Comparison of ENCODE assay signal across 23 cellular contexts in genomic region chr2:119486886-119487285, GRCh38. TPM values are rescaled to one million over a fixed set of nuclear protein-coding genes. Genes with fewer than 3 reads are reported as not detected.
DNase-seq lines count a peak whose midpoint lies in the region; ATAC-seq, FAIRE-seq and TF ChIP-seq lines count a peak whose summit lies in the region.
"Had no signal": no experiment of that assay in that cellular context is flagged by ENCODE, and none has a peak within 500 bp of the region (broad histone marks: within the 10 kb centered on the region; RNA-seq: fewer than 3 reads in every experiment).

No MANE protein-coding gene starts in this region.

- H3K4me3 ChIP-seq in heart right ventricle (no peak overlapping the region), endodermal cell (ENCODE audit: low read length) (no peak overlapping the region), mesenchymal stem cell (ENCODE audit: insufficient read depth in 1 of 2, low read depth in 1 of 2, low read length in 2 of 2) (no peak overlapping the region)
- H3K4me3 ChIP-seq: K562, sigmoid colon had no signal

- H2BK15ac ChIP-seq in mesenchymal stem cell (ENCODE audit: low read depth, poor library complexity, severe bottlenecking): no peak overlapping the region

- H3K27ac Mint-ChIP-seq in endodermal cell (no peak overlapping the region), T-cell (no peak overlapping the region)
- H3K27ac Mint-ChIP-seq: activated T-cell treated with anti-CD3 and anti-CD28 coated beads, Interleukin-2, amount 50 U/mL, for 72 hours; stimulated activated effector memory CD8-positive, alpha-beta T cell treated with anti-CD3 and anti-CD28 coated beads, Interleukin-12 subunit alpha, Interleukin-12 subunit beta, amount 100 ng/mL, for 72 hours had no signal

- DNase-seq in heart right ventricle (no peak), Right ventricle myocardium superior (no peak), endodermal cell (no peak), mesenchymal stem cell (no peak), urothelium cell line (ENCODE audit: low spot score) (no peak), T-cell (no peak)
- DNase-seq: activated CD4-positive, alpha-beta T cell treated with anti-CD3 and anti-CD28 coated beads, Interleukin-2, amount 50 U/mL, for 4 hours; activated T-cell treated with anti-CD3 and anti-CD28 coated beads, Interleukin-2, amount 50 U/mL, for 72 hours; amygdala; effector CD8-positive, alpha-beta T cell; foreskin melanocyte; H7; naive B cell; NCI-H1436 treated with DMSO at 0.1 percent for 48 hours; sigmoid colon had no signal

- peak; percentile 70 for FAIRE-seq in urothelium cell line (lab: Jason Lieb, UNC)
- FAIRE-seq: K562, TTC549 had no signal

- H3K4me1 Mint-ChIP-seq in endodermal cell: peaks cover 53% of the 10 kb centered on the region
- no peaks in the 10 kb centered on the region for H3K4me1 Mint-ChIP-seq in T-cell
- H3K4me1 Mint-ChIP-seq: naive B cell; stimulated activated effector memory CD8-positive, alpha-beta T cell treated with anti-CD3 and anti-CD28 coated beads, Interleukin-12 subunit alpha, Interleukin-12 subunit beta, amount 100 ng/mL, for 72 hours had no signal

- no peak overlapping the region for H3K14ac ChIP-seq in mesenchymal stem cell (ENCODE audit: low read length in 2 of 2)

- H3K4me3 Mint-ChIP-seq in endodermal cell (peak overlapping the region; percentile 8), T-cell (no peak overlapping the region)
- H3K4me3 Mint-ChIP-seq: activated T-cell treated with anti-CD3 and anti-CD28 coated beads, Interleukin-2, amount 50 U/mL, for 72 hours; naive B cell; stimulated activated effector memory CD8-positive, alpha-beta T cell treated with anti-CD3 and anti-CD28 coated beads, Interleukin-12 subunit alpha, Interleukin-12 subunit beta, amount 100 ng/mL, for 72 hours had no signal

- CTCF ChIA-PET in T-cell (lab: Charles Lee): interaction anchor here in 1 of 2 donors (0.9 to 1.0 kb wide), 2 partner anchors 10 to 1106 kb away, joined by 3 read pairs; no protein-coding TSS in a partner anchor

- H3K23ac ChIP-seq in mesenchymal stem cell (ENCODE audit: low read length in 2 of 2): no peak overlapping the region

- no peak overlapping the region for H2BK120ac ChIP-seq in mesenchymal stem cell (ENCODE audit: low read depth, low read length)

- H3K9ac ChIP-seq in endodermal cell (ENCODE audit: extremely low read depth, low read length, poor library complexity, severe bottlenecking) (no peak overlapping the region), mesenchymal stem cell (ENCODE audit: low read length) (no peak overlapping the region)

- H2AK5ac ChIP-seq in mesenchymal stem cell (ENCODE audit: low read length, severe bottlenecking): no peak overlapping the region

- H3K4me2 ChIP-seq in mesenchymal stem cell (ENCODE audit: low read length, poor library complexity, severe bottlenecking): no peak overlapping the region

- no peak overlapping the region for H3K18ac ChIP-seq in mesenchymal stem cell (ENCODE audit: low read depth in 1 of 2, low read length in 2 of 2)

- no peak overlapping the region for H4K91ac ChIP-seq in mesenchymal stem cell (ENCODE audit: low read length)

- no peak overlapping the region for H3K4ac ChIP-seq in mesenchymal stem cell (ENCODE audit: low read depth in 1 of 2, low read length in 2 of 2)

- H3K4me1 ChIP-seq in heart right ventricle: peaks cover 7 to 98% (median 61%) of the 10 kb centered on the region in 9 donors
- peaks cover 27% of the 10 kb centered on the region for H3K4me1 ChIP-seq in endodermal cell (ENCODE audit: control insufficient read depth, insufficient read depth, low read length)
- peaks cover 73% of the 10 kb centered on the region for H3K4me1 ChIP-seq in mesenchymal stem cell (ENCODE audit: control insufficient read depth, insufficient read depth, low read depth, low read length)

- peaks cover 1% of the 10 kb centered on the region for H3K79me1 ChIP-seq in mesenchymal stem cell (replicated peaks; ENCODE audit: low read length, poor library complexity, severe bottlenecking)

- no peak overlapping the region for H4K8ac ChIP-seq in mesenchymal stem cell (ENCODE audit: low read length)

- H3K27ac ChIP-seq in heart right ventricle (peak overlapping the region; percentile 42 to 89 (median 74)), endodermal cell (ENCODE audit: low read depth, low read length) (no peak overlapping the region), mesenchymal stem cell (ENCODE audit: low read length, poor library complexity, severe bottlenecking) (peak overlapping the region; percentile 61)
- H3K27ac ChIP-seq: sigmoid colon had no signal

- H3K9me3 ChIP-seq in heart right ventricle (no peaks in the 10 kb centered on the region), endodermal cell (ENCODE audit: control insufficient read depth, low read length) (no peaks in the 10 kb centered on the region), mesenchymal stem cell (ENCODE audit: control insufficient read depth, low read length) (no peaks in the 10 kb centered on the region)
- H3K9me3 ChIP-seq: sigmoid colon had no signal

- H2AFZ ChIP-seq in mesenchymal stem cell (ENCODE audit: low read depth, low read length): no peak overlapping the region

- no peak overlapping the region for H2BK5ac ChIP-seq in mesenchymal stem cell (ENCODE audit: low read depth, low read length, poor library complexity, severe bottlenecking)

- WGBS in heart right ventricle, 2 donors: 23 to 37% methylated on average over 7 of the region's 7 CpGs
- 93% methylated on average over 7 of the region's 7 CpGs for WGBS in endodermal cell (ENCODE audit: insufficient coverage in 1 of 2, insufficient read length in 1 of 2), 2 experiments
- WGBS in mesenchymal stem cell: 80% methylated on average over 7 of the region's 7 CpGs

- intact Hi-C loops in heart right ventricle (cut with DNase I) (loop anchor here in 1 of 10 donors (10.0 kb wide), 1 partner anchor 172 kb away; no protein-coding TSS in a partner anchor), Right ventricle myocardium superior (cut with DNase I) (no loop called here)

- H3K9me3 Mint-ChIP-seq in endodermal cell (no peaks in the 10 kb centered on the region), T-cell (no peaks in the 10 kb centered on the region)
- H3K9me3 Mint-ChIP-seq: activated T-cell treated with anti-CD3 and anti-CD28 coated beads, Interleukin-2, amount 50 U/mL, for 72 hours; naive B cell; stimulated activated effector memory CD8-positive, alpha-beta T cell treated with anti-CD3 and anti-CD28 coated beads, Interleukin-12 subunit alpha, Interleukin-12 subunit beta, amount 100 ng/mL, for 72 hours had no signal

- TF ChIP-seq CTCF in heart right ventricle (IDR thresholded peaks at IDR 0.05) (no peak), endodermal cell (conservative IDR thresholded peaks at IDR 0.05) (no peak)

- H2BK12ac ChIP-seq in mesenchymal stem cell (ENCODE audit: low read length in 2 of 2): no peak overlapping the region

- H3K36me3 ChIP-seq in heart right ventricle (no peaks in the 10 kb centered on the region), endodermal cell (ENCODE audit: control insufficient read depth, insufficient read depth, low read length) (no peaks in the 10 kb centered on the region), mesenchymal stem cell (ENCODE audit: control insufficient read depth in 1 of 2, insufficient read depth in 2 of 2, low read depth in 1 of 2, low read length in 2 of 2) (no peaks in the 10 kb centered on the region)
- H3K36me3 ChIP-seq: sigmoid colon had no signal

- H3K36me3 Mint-ChIP-seq in endodermal cell (ENCODE audit: low read depth) (no peaks in the 10 kb centered on the region), T-cell (no peaks in the 10 kb centered on the region)
- H3K36me3 Mint-ChIP-seq: naive B cell; stimulated activated effector memory CD8-positive, alpha-beta T cell treated with anti-CD3 and anti-CD28 coated beads, Interleukin-12 subunit alpha, Interleukin-12 subunit beta, amount 100 ng/mL, for 72 hours had no signal

- POLR2A ChIA-PET in T-cell (lab: Charles Lee): no interaction called here

- ATAC-seq in heart right ventricle (peak in 1 of 8 donors; percentile 13), Right ventricle myocardium superior (ENCODE audit: poor library complexity) (no peak), GM19455 (IDR thresholded peaks at IDR 0.05; ENCODE audit: unreplicated experiment) (no peak), GM18861 (IDR thresholded peaks at IDR 0.05; ENCODE audit: unreplicated experiment) (no peak), T-cell (replicated peaks in 1 of 4) (no peak)
- ATAC-seq: activated T-cell treated with anti-CD3 and anti-CD28 coated beads, Interleukin-2, amount 50 U/mL, for 72 hours; K562; stimulated activated effector memory CD8-positive, alpha-beta T cell treated with anti-CD3 and anti-CD28 coated beads, Interleukin-12 subunit alpha, Interleukin-12 subunit beta, amount 100 ng/mL, for 72 hours had no signal

- H3K27me3 Mint-ChIP-seq in endodermal cell (ENCODE audit: insufficient read depth) (peaks cover 12% of the 10 kb centered on the region), T-cell (peaks cover 4 to 16% of the 10 kb centered on the region in 2 donors)

- peaks cover 0 to 3% (median 0%) of the 10 kb centered on the region in 7 donors for H3K27me3 ChIP-seq in heart right ventricle
- no peaks in the 10 kb centered on the region for H3K27me3 ChIP-seq in endodermal cell (ENCODE audit: control insufficient read depth, insufficient read depth, low read length, poor library complexity, severe bottlenecking)
- H3K27me3 ChIP-seq in mesenchymal stem cell (ENCODE audit: control insufficient read depth in 1 of 2, insufficient read depth in 1 of 2, low read length in 2 of 2): peaks cover 0 to 70% of the 10 kb centered on the region in 2 experiments
- H3K27me3 ChIP-seq: sigmoid colon had no signal

RNA-seq across cellular contexts. Expression of gene SCTR, which starts 37.4 kb away (rescaled TPM):
- total RNA-seq in heart right ventricle: under 1 TPM in 8 of 10 donors, not detected in 2; 0.36 to 0.94 (median 0.57) TPM
- 1 to 10 TPM in 1 of 2 donors, under 1 TPM in 1; 0.10 to 1.4 TPM for polyA plus RNA-seq in heart right ventricle
- 0.43 TPM for total RNA-seq in Right ventricle myocardium superior
- under 1 TPM; 0.20 to 0.49 TPM for total RNA-seq in endodermal cell
- polyA plus RNA-seq in endodermal cell (2013, experiment 1 of 2): 0.25 TPM
- polyA plus RNA-seq in endodermal cell (2013, experiment 2 of 2): 0.41 TPM
- polyA plus RNA-seq in mesenchymal stem cell (2013, experiment 1 of 2): not detected
- not detected for polyA plus RNA-seq in mesenchymal stem cell (2013, experiment 2 of 2)
- not detected for total RNA-seq in T-cell
- total RNA-seq: A673; activated T-cell treated with anti-CD3 and anti-CD28 coated beads, Interleukin-2, amount 50 U/mL, for 72 hours; H7; K562; NCI-H460; sigmoid colon; ureter had no signal
- polyA plus RNA-seq: K562 had no signal

RNA-seq across cellular contexts. Expression of gene TMEM37, which starts 55.2 kb away (rescaled TPM):
- total RNA-seq in heart right ventricle (1 to 10 TPM in 8 of 10 donors, under 1 TPM in 2; 0.32 to 4.7 (median 2.2) TPM), Right ventricle myocardium superior (2.8 TPM), endodermal cell (10 to 100 TPM; 12.0 to 16.2 TPM), T-cell (under 1 TPM in 2 of 5 donors, not detected in 3; 0.44 to 0.60 TPM)
- 1 to 10 TPM in 1 of 2 donors, under 1 TPM in 1; 0.78 to 1.2 TPM for polyA plus RNA-seq in heart right ventricle
- polyA plus RNA-seq in endodermal cell (2013, experiment 1 of 2): 4.8 TPM
- 3.5 TPM for polyA plus RNA-seq in endodermal cell (2013, experiment 2 of 2)
- 1.3 TPM for polyA plus RNA-seq in mesenchymal stem cell (2013, experiment 1 of 2)
- polyA plus RNA-seq in mesenchymal stem cell (2013, experiment 2 of 2): 1.5 TPM
- total RNA-seq: activated T-cell treated with anti-CD3 and anti-CD28 coated beads, Interleukin-2, amount 50 U/mL, for 72 hours had no signal

RNA-seq across cellular contexts. Expression of gene CFAP221, which starts 57.4 kb away (rescaled TPM):
- total RNA-seq in heart right ventricle (1 to 10 TPM in 7 of 10 donors, under 1 TPM in 3; 0.47 to 2.5 (median 1.5) TPM), Right ventricle myocardium superior (0.67 TPM), endodermal cell (10 to 100 TPM in 1 of 2 donors, 1 to 10 TPM in 1; 10.0 to 18.0 TPM), T-cell (not detected)
- polyA plus RNA-seq in heart right ventricle: under 1 TPM in 1 of 2 donors, not detected in 1; 0.14 TPM
- polyA plus RNA-seq in endodermal cell (2013, experiment 1 of 2): 6.9 TPM
- 7.5 TPM for polyA plus RNA-seq in endodermal cell (2013, experiment 2 of 2)
- 0.03 TPM for polyA plus RNA-seq in mesenchymal stem cell (2013, experiment 1 of 2)
- 0.07 TPM for polyA plus RNA-seq in mesenchymal stem cell (2013, experiment 2 of 2)
- total RNA-seq: activated T-cell treated with anti-CD3 and anti-CD28 coated beads, Interleukin-2, amount 50 U/mL, for 72 hours; NCI-H460; sigmoid colon had no signal
